Comparison of ENCODE assay signal across 11 cellular contexts in genomic region chr15:73691398-73691797, GRCh38. TPM values are rescaled to one million over a fixed set of nuclear protein-coding genes. Genes with fewer than 3 reads are reported as not detected.
DNase-seq lines count a peak whose midpoint lies in the region; ATAC-seq and TF ChIP-seq lines count a peak whose summit lies in the region.
"Had no signal": no experiment of that assay in that cellular context is flagged by ENCODE, and none has a peak within 500 bp of the region (broad histone marks: within the 10 kb centered on the region; RNA-seq: fewer than 3 reads in every experiment).

No MANE protein-coding gene starts in this region.

- peaks cover 38% of the 10 kb centered on the region for H3K4me1 Mint-ChIP-seq in HFFc6 (ENCODE audit: low read depth)
- peaks cover 17% of the 10 kb centered on the region for H3K4me1 Mint-ChIP-seq in CD14-positive monocyte

- ATAC-seq in right cardiac atrium (peak; percentile 68 to 87), HG02759 (IDR thresholded peaks at IDR 0.05; ENCODE audit: unreplicated experiment) (no peak)
- ATAC-seq: GM12878 had no signal

- intact Hi-C loops in right cardiac atrium (cut with DNase I) (loop anchor here in 2 of 4 donors (10.0 kb wide), 4 partner anchors 47 to 407 kb away; partner anchors contain the start of gene NPTN (in 1 of the 2)), spleen (cut with DNase I; ENCODE audit: low total_unique reads) (no loop called here), CD14-positive monocyte (cut with micrococcal nuclease) (no loop called here)

- no peak for TF ChIP-seq POLR2A in spleen (IDR thresholded peaks at IDR 0.05)

- peak; percentile 23; the same call in 1 of the 2 replicates for TF ChIP-seq CTCF in HFFc6 (IDR thresholded peaks at IDR 0.05)
- TF ChIP-seq CTCF in astrocyte of the cerebellum (IDR thresholded peaks at IDR 0.05; ENCODE audit: low read depth, low read length, missing control alignments): peak; percentile 26
- TF ChIP-seq CTCF in spleen (IDR thresholded peaks at IDR 0.05 in 8 of 11, conservative IDR thresholded peaks at IDR 0.05 in 3 of 11): no peak
- no peak for TF ChIP-seq CTCF in CD14-positive monocyte (IDR thresholded peaks at IDR 0.05)

- DNase-seq in HFFc6 (peak; percentile 65), astrocyte of the cerebellum (ENCODE audit: low read depth) (no peak), right cardiac atrium (peak; percentile 83 to 91 (median 84)), spleen (peak; percentile 42), CD14-positive monocyte (ENCODE audit: low spot score) (no peak), medulla oblongata (ENCODE audit: extremely low spot score) (no peak), DMS153 (lab: John Stamatoyannopoulos, UW) (no peak)
- DNase-seq: activated CD4-positive, alpha-beta T cell treated with anti-CD3 and anti-CD28 coated beads, Interleukin-2, amount 50 U/mL, for 4 hours; NCI-H524 had no signal

- 43% methylated on average over 6 of the region's 6 CpGs for WGBS in right cardiac atrium
- 67 to 78% (median 73%) methylated on average over 6 of the region's 6 CpGs for WGBS in spleen, 5 donors

- H3K36me3 ChIP-seq in spleen: no peaks in the 10 kb centered on the region

- in situ Hi-C loops in astrocyte of the cerebellum (cut with HindIII; ENCODE audit: low sequenced_read_pairs): no loop called here

- H3K4me1 ChIP-seq in right cardiac atrium (ENCODE audit: control insufficient read depth, insufficient read depth, low read length) (peaks cover 37% of the 10 kb centered on the region), spleen (peaks cover 11 to 69% (median 44%) of the 10 kb centered on the region in 6 donors)

- H3K36me3 Mint-ChIP-seq in HFFc6 (ENCODE audit: low read depth): peaks cover 3% of the 10 kb centered on the region; the same call in 1 of the 2 replicates
- no peaks in the 10 kb centered on the region for H3K36me3 Mint-ChIP-seq in CD14-positive monocyte

- H3K27me3 Mint-ChIP-seq in HFFc6 (ENCODE audit: insufficient read depth) (peaks cover 2% of the 10 kb centered on the region), CD14-positive monocyte (ENCODE audit: low read depth in 3 of 3) (peaks cover 44 to 55% (median 48%) of the 10 kb centered on the region in 3 donors)

- H3K27ac Mint-ChIP-seq in HFFc6 (no peak overlapping the region), CD14-positive monocyte (no peak overlapping the region)

- no peaks in the 10 kb centered on the region for H3K27me3 ChIP-seq in right cardiac atrium (ENCODE audit: control insufficient read depth, insufficient read depth)
- peaks cover 0 to 47% (median 0%) of the 10 kb centered on the region in 7 donors for H3K27me3 ChIP-seq in spleen (replicated peaks in 1 of 7)

- H3K4me3 ChIP-seq in astrocyte of the cerebellum (ENCODE audit: low read depth, low read length) (no peak overlapping the region), right cardiac atrium (ENCODE audit: low read length) (no peak overlapping the region), spleen (no peak overlapping the region)
- H3K4me3 ChIP-seq: GM12878 had no signal

- H3K9me3 Mint-ChIP-seq in HFFc6 (no peaks in the 10 kb centered on the region), CD14-positive monocyte (peaks cover 0 to 2% (median 0%) of the 10 kb centered on the region in 7 donors)

- H3K4me3 Mint-ChIP-seq in HFFc6: no peak overlapping the region
- H3K4me3 Mint-ChIP-seq in CD14-positive monocyte: no peak overlapping the region

- H3K9me3 ChIP-seq in right cardiac atrium (ENCODE audit: control insufficient read depth, low read length): no peaks in the 10 kb centered on the region
- H3K9me3 ChIP-seq in spleen: no peaks in the 10 kb centered on the region

- H3K27ac ChIP-seq in right cardiac atrium (ENCODE audit: low read length): peak overlapping the region; percentile 62
- no peak overlapping the region for H3K27ac ChIP-seq in spleen

RNA-seq across cellular contexts. Expression of gene CD276, which starts 7.2 kb away (rescaled TPM):
- 100 to 1,000 TPM in 3 of 6 experiments, 10 to 100 TPM in 3; 86.5 to 121 (median 105) TPM for total RNA-seq in HFFc6 (2021; fragmentation: NEBNext Ultra II Directional; extraction: Animal tissue kit (Norgen Biotek cat#: 25700))
- total RNA-seq in right cardiac atrium: 10 to 100 TPM; 39.5 to 72.8 (median 44.0) TPM
- polyA plus RNA-seq in right cardiac atrium: 35.4 TPM
- 10 to 100 TPM; 17.8 to 95.6 (median 34.9) TPM for total RNA-seq in spleen
- polyA plus RNA-seq in spleen: 10 to 100 TPM in 2 of 3 donors, 1 to 10 TPM in 1; 9.8 to 19.7 (median 17.2) TPM
- polyA plus RNA-seq in CD14-positive monocyte: under 1 TPM; 0.52 to 0.64 TPM

RNA-seq across cellular contexts. Expression of gene NPTN, which starts 58.2 kb away (rescaled TPM):
- total RNA-seq in HFFc6 (2021; fragmentation: NEBNext Ultra II Directional; extraction: Animal tissue kit (Norgen Biotek cat#: 25700)): 100 to 1,000 TPM; 183 to 215 (median 204) TPM
- 100 to 1,000 TPM; 262 to 320 (median 306) TPM for total RNA-seq in right cardiac atrium
- polyA plus RNA-seq in right cardiac atrium: 300 TPM
- 100 to 1,000 TPM in 5 of 7 donors, 10 to 100 TPM in 2; 79.5 to 130 (median 102) TPM for total RNA-seq in spleen
- 10 to 100 TPM; 18.9 to 28.8 (median 23.8) TPM for polyA plus RNA-seq in spleen
- 10 to 100 TPM; 86.5 to 88.0 TPM for polyA plus RNA-seq in CD14-positive monocyte

Comparison
In these comparisons a context has a peak if more than half of its experiments do, and no peak if none do; other contexts are left out.
1. DNase-seq: peak in HFFc6 (single experiment), right cardiac atrium (3 of 3) and spleen (single experiment); none in astrocyte of the cerebellum (single experiment), CD14-positive monocyte (single experiment), medulla oblongata (single experiment) and DMS153 (single experiment).
2. CTCF ChIP-seq: peak in HFFc6 (single experiment) and astrocyte of the cerebellum (single experiment); none in spleen (0 of 11) and CD14-positive monocyte (single experiment).